8 cellular contexts compared by ENCODE assay signal in genomic region chr15:44726136-44726535, GRCh38. TPM values are rescaled to one million over a fixed set of nuclear protein-coding genes. Genes with fewer than 3 reads are reported as not detected.
DNase-seq lines count a peak whose midpoint lies in the region; ATAC-seq and TF ChIP-seq lines count a peak whose summit lies in the region.

No MANE protein-coding gene starts in this region.

- peak overlapping the region; percentile 98 for H3K27ac ChIP-seq in CD4-positive, alpha-beta memory T cell (ENCODE audit: low read depth, low read length)
- peak overlapping the region; percentile 95 for H3K27ac ChIP-seq in colonic mucosa

- no peak for ATAC-seq in GM21576 (IDR thresholded peaks at IDR 0.05; ENCODE audit: unreplicated experiment)

- H3K27me3 Mint-ChIP-seq in CD4-positive, alpha-beta memory T cell = no peaks in the 10 kb centered on the region
- H3K27me3 Mint-ChIP-seq in nephron (ENCODE audit: low read depth) = no peaks in the 10 kb centered on the region
- H3K27me3 Mint-ChIP-seq in glutamatergic neuron (ENCODE audit: unreplicated experiment) = peaks cover 4% of the 10 kb centered on the region

- peaks cover 0 to 22% of the 10 kb centered on the region in 2 donors for H3K36me3 Mint-ChIP-seq in CD4-positive, alpha-beta memory T cell
- H3K36me3 Mint-ChIP-seq in nephron (ENCODE audit: low read depth) (no peaks in the 10 kb centered on the region), glutamatergic neuron (ENCODE audit: unreplicated experiment) (no peaks in the 10 kb centered on the region)

- TF ChIP-seq CTCF in colonic mucosa (IDR thresholded peaks at IDR 0.05) (no peak), nephron (IDR thresholded peaks at IDR 0.05; ENCODE audit: unreplicated experiment in 3 of 3) (no peak), glutamatergic neuron (IDR thresholded peaks at IDR 0.05; ENCODE audit: partially characterized antibody, unreplicated experiment) (no peak)

- peaks cover 78% of the 10 kb centered on the region for H3K4me1 ChIP-seq in CD4-positive, alpha-beta memory T cell (ENCODE audit: insufficient read depth, low read length)
- peaks cover 20% of the 10 kb centered on the region for H3K4me1 ChIP-seq in colonic mucosa

- peak overlapping the region in 1 of 2 donors; percentile 69 for H3K9ac ChIP-seq in colonic mucosa (ENCODE audit: low read depth in 2 of 2, low read length in 2 of 2)

- CTCF ChIA-PET in CD4-positive, alpha-beta memory T cell (lab: Charles Lee; ENCODE audit: partially characterized antibody) = interaction anchor here (0.7 to 33.6 kb wide), 7 partner anchors 6 to 148 kb away, joined by 4 to 821 read pairs (median 11); partner anchors contain the start of genes B2M, PATL2, SPG11 and TRIM69

- no peaks in the 10 kb centered on the region for H3K36me3 ChIP-seq in CD4-positive, alpha-beta memory T cell (ENCODE audit: insufficient read depth, low read length)
- H3K36me3 ChIP-seq in colonic mucosa = no peaks in the 10 kb centered on the region

- no peaks in the 10 kb centered on the region for H3K9me3 ChIP-seq in CD4-positive, alpha-beta memory T cell (ENCODE audit: control insufficient read depth in 1 of 2, low read length in 2 of 2)
- H3K9me3 ChIP-seq in colonic mucosa = no peaks in the 10 kb centered on the region

- DNase-seq in CD4-positive, alpha-beta memory T cell = peak in 1 of 5 donors; percentile 63
- peak; percentile 36 for DNase-seq in NOMO-1 treated with DMSO at 0.1 percent for 48 hours (lab: John Stamatoyannopoulos, UW; ENCODE audit: unreplicated experiment)
- no peak for DNase-seq in colonic mucosa
- DNase-seq in DMS 273 treated with DMSO at 0.1 percent for 48 hours (lab: John Stamatoyannopoulos, UW) = no peak
- DNase-seq in glutamatergic neuron = no peak
- DNase-seq in NCI-H69 (lab: John Stamatoyannopoulos, UW) = no peak

- POLR2A ChIA-PET in CD4-positive, alpha-beta memory T cell (lab: Charles Lee; ENCODE audit: partially characterized antibody) = interaction anchor here (0.7 to 39.7 kb wide), 9 partner anchors 11 to 476 kb away, joined by 3 to 5737 read pairs (median 5); partner anchors contain the start of genes B2M, PATL2, SPG11 and TRIM69

- peaks cover 0 to 5% (median 0%) of the 10 kb centered on the region in 8 donors for H3K9me3 Mint-ChIP-seq in CD4-positive, alpha-beta memory T cell
- H3K9me3 Mint-ChIP-seq in nephron = no peaks in the 10 kb centered on the region
- peaks cover 5% of the 10 kb centered on the region for H3K9me3 Mint-ChIP-seq in glutamatergic neuron (ENCODE audit: unreplicated experiment)

- intact Hi-C loops in CD4-positive, alpha-beta memory T cell (cut with micrococcal nuclease) = loop anchor here (1.0 to 5.0 kb wide), 7 partner anchors 8 to 299 kb away; partner anchors contain the start of genes CTDSPL2, EIF3J, SPG11 and TRIM69
- intact Hi-C loops in colonic mucosa (cut with DNase I) = no loop called here

- H3K4me3 ChIP-seq in CD4-positive, alpha-beta memory T cell (ENCODE audit: low read length in 2 of 2) = peak overlapping the region; percentile 44 to 59
- no peak overlapping the region for H3K4me3 ChIP-seq in colonic mucosa

- H3K4me3 Mint-ChIP-seq in CD4-positive, alpha-beta memory T cell = peak overlapping the region; percentile 87 to 99 (median 96)
- H3K4me3 Mint-ChIP-seq in nephron (peak overlapping the region; percentile 43 to 52 (median 46)), glutamatergic neuron (ENCODE audit: unreplicated experiment) (no peak overlapping the region)

- H3K4me1 Mint-ChIP-seq in CD4-positive, alpha-beta memory T cell = peaks cover 45 to 89% (median 60%) of the 10 kb centered on the region in 4 donors
- H3K4me1 Mint-ChIP-seq in nephron = peaks cover 8% of the 10 kb centered on the region
- H3K4me1 Mint-ChIP-seq in glutamatergic neuron (ENCODE audit: low read depth, unreplicated experiment) = no peaks in the 10 kb centered on the region

- no peaks in the 10 kb centered on the region for H3K27me3 ChIP-seq in CD4-positive, alpha-beta memory T cell (ENCODE audit: insufficient read depth, low read length)
- no peaks in the 10 kb centered on the region for H3K27me3 ChIP-seq in colonic mucosa

- peak overlapping the region; percentile 96 to 100 (median 99) for H3K27ac Mint-ChIP-seq in CD4-positive, alpha-beta memory T cell
- H3K27ac Mint-ChIP-seq in nephron (peak overlapping the region in 1 of 3 experiments; percentile 35), glutamatergic neuron (ENCODE audit: unreplicated experiment) (no peak overlapping the region)

RNA-seq across cellular contexts. Expression of gene TRIM69, which starts 10.2 kb away (rescaled TPM):
- total RNA-seq in CD4-positive, alpha-beta memory T cell = 10 to 100 TPM; 38.1 to 40.7 TPM
- polyA plus RNA-seq in CD4-positive, alpha-beta memory T cell = 10 to 100 TPM; 25.8 to 42.0 TPM
- 10 to 100 TPM; 17.1 to 23.3 TPM for total RNA-seq in colonic mucosa
- total RNA-seq in glutamatergic neuron (ENCODE audit: unreplicated experiment) = 22.8 TPM

RNA-seq across cellular contexts. Expression of gene B2M, which starts 14.8 kb away (rescaled TPM):
- 1,000 to 10,000 TPM; 7,421 to 7,929 TPM for total RNA-seq in CD4-positive, alpha-beta memory T cell
- over 10,000 TPM; 34,708 to 62,423 TPM for polyA plus RNA-seq in CD4-positive, alpha-beta memory T cell
- total RNA-seq in colonic mucosa (1,000 to 10,000 TPM; 1,783 to 5,339 TPM), glutamatergic neuron (ENCODE audit: unreplicated experiment) (21.5 TPM)

RNA-seq across cellular contexts. Expression of gene PATL2, which starts 15.0 kb away (rescaled TPM):
- 10 to 100 TPM; 62.1 to 62.8 TPM for total RNA-seq in CD4-positive, alpha-beta memory T cell
- polyA plus RNA-seq in CD4-positive, alpha-beta memory T cell = 1 to 10 TPM; 5.7 to 7.5 TPM
- total RNA-seq in colonic mucosa (1 to 10 TPM; 1.2 to 2.6 TPM), glutamatergic neuron (ENCODE audit: unreplicated experiment) (not detected)

Comparison
In these comparisons a context has a peak if more than half of its experiments do, and no peak if none do; other contexts are left out.
1. RNA of gene B2M, which starts 14.8 kb away (total RNA-seq): 7,421 to 7,929 TPM in CD4-positive, alpha-beta memory T cell and 1,783 to 5,339 TPM in colonic mucosa; 21.5 TPM in glutamatergic neuron (single experiment); every median in the first group is over 10 times any median in the second.
2. RNA of gene PATL2, which starts 15.0 kb away (total RNA-seq): 62.1 to 62.8 TPM in CD4-positive, alpha-beta memory T cell; 1.2 to 2.6 TPM in colonic mucosa and not detected in glutamatergic neuron (single experiment); every median in the first group is over 10 times any median in the second.